ENCODE assay signal across 27 cellular contexts in genomic region chr11:87212891-87213290, GRCh38.
DNase-seq lines count a peak whose midpoint lies in the region; ATAC-seq and TF ChIP-seq lines count a peak whose summit lies in the region.
"Had no signal": no experiment of that assay in that cellular context is flagged by ENCODE, and none has a peak within 500 bp of the region (broad histone marks: within the 10 kb centered on the region; RNA-seq: fewer than 3 reads in every experiment).

No MANE protein-coding gene starts in this region.

- H3K36me3 ChIP-seq in IMR-90 (ENCODE audit: control insufficient read depth, insufficient read depth, low read length) (no peaks in the 10 kb centered on the region), smooth muscle cell (ENCODE audit: low read depth) (no peaks in the 10 kb centered on the region)
- H3K36me3 ChIP-seq: brain microvascular endothelial cell, heart right ventricle, pancreas, Peyer's patch, spleen, transverse colon had no signal

- WGBS in IMR-90 (ENCODE audit: extremely low coverage in 2 of 2, insufficient read length in 1 of 2), 2 experiments, result no CpG with 5 or more reads among the region's 1 CpG
- WGBS in smooth muscle cell (ENCODE audit: low lambda C conversion rate), result 63% methylated on average over 1 of the region's 1 CpG

- 0 out of 4 replicates have a peak, but pooled peaks cover 0 to 4% of the 10 kb centered on the region in 2 experiments for H3K79me1 ChIP-seq in IMR-90 (ENCODE audit: low read depth in 1 of 2, low read length in 2 of 2)

- TF ChIP-seq RAD21 in IMR-90 (IDR thresholded peaks at IDR 0.05; ENCODE audit: low read length), result no peak

- no peak for ATAC-seq in IMR-90 (ENCODE audit: low read depth)
- no peak for ATAC-seq in effector memory CD8-positive, alpha-beta T cell (replicated peaks)
- ATAC-seq in natural killer cell treated with Interleukin-12 subunit alpha and Interleukin-12 subunit beta and Interleukin-15 and Interleukin-18, amount 100 ng/mL, for 72 hours, result no peak
- ATAC-seq: HCT116, heart right ventricle, left cardiac atrium, pancreas, WTC11 had no signal

- no peak overlapping the region for H3K18ac ChIP-seq in IMR-90 (ENCODE audit: low read depth, low read length)

- no peak overlapping the region for H2BK120ac ChIP-seq in IMR-90 (ENCODE audit: low read depth, low read length)

- 0 out of 2 replicates have a peak, but pooled peaks cover 2% of the 10 kb centered on the region for H3K9me3 ChIP-seq in IMR-90 (ENCODE audit: control insufficient read depth, insufficient read depth, low read length)
- no peaks in the 10 kb centered on the region for H3K9me3 ChIP-seq in smooth muscle cell (replicated peaks; ENCODE audit: low read depth)
- H3K9me3 ChIP-seq: pancreas, Peyer's patch, spleen, transverse colon had no signal

- H4K5ac ChIP-seq in IMR-90 (ENCODE audit: low read depth, low read length), result no peak overlapping the region

- H3K4me3 Mint-ChIP-seq in effector memory CD8-positive, alpha-beta T cell, result peak overlapping the region; percentile 27 to 32
- H3K4me3 Mint-ChIP-seq in natural killer cell treated with Interleukin-12 subunit alpha and Interleukin-12 subunit beta and Interleukin-15 and Interleukin-18, amount 100 ng/mL, for 72 hours, result peak overlapping the region; percentile 53
- H3K4me3 Mint-ChIP-seq: activated naive CD4-positive, alpha-beta T cell treated with anti-CD3 and anti-CD28 coated beads, Interleukin-2, amount 10 ng/mL, durations not matched to agents 7 days and 5 days; WTC11 had no signal

- no peak overlapping the region for H3K23ac ChIP-seq in IMR-90 (ENCODE audit: low read depth, low read length)

- dilution Hi-C loops in IMR-90 (cut with HindIII; ENCODE audit: low sequenced_read_pairs, unreplicated experiment), result no loop called here

- no peak overlapping the region for H2BK5ac ChIP-seq in IMR-90 (ENCODE audit: low read depth, low read length, poor library complexity, severe bottlenecking)

- DNase-seq in GM04504 (ENCODE audit: low read depth), result peak; percentile 2
- peak; percentile 43 for DNase-seq in IMR-90
- DNase-seq in effector memory CD8-positive, alpha-beta T cell, result no peak
- no peak for DNase-seq in natural killer cell treated with Interleukin-12 subunit alpha and Interleukin-12 subunit beta and Interleukin-15 and Interleukin-18, amount 100 ng/mL, for 72 hours (ENCODE audit: low spot score)
- DNase-seq in DMS53 treated with DMSO at 0.1 percent for 48 hours (lab: John Stamatoyannopoulos, UW; ENCODE audit: unreplicated experiment), result no peak
- DNase-seq in caudate nucleus (lab: John Stamatoyannopoulos, UW), result no peak
- no peak for DNase-seq in smooth muscle cell (lab: John Stamatoyannopoulos, UW; ENCODE audit: unreplicated experiment)
- DNase-seq: activated naive CD4-positive, alpha-beta T cell treated with anti-CD3 and anti-CD28 coated beads, Interleukin-2, amount 10 ng/mL, durations not matched to agents 7 days and 5 days; amniotic stem cell; brain microvascular endothelial cell; foreskin fibroblast; heart right ventricle; left cardiac atrium; NCI-H1092 treated with DMSO at 0.1 percent for 48 hours; NCI-H187 treated with DMSO at 0.1 percent for 48 hours; NCI-H524 treated with DMSO at 0.1 percent for 48 hours; NK-92 treated with Interleukin-12 subunit alpha and Interleukin-12 subunit beta, amount 100 ng/mL, for 24 hours; pancreas; Peyer's patch; retina; SHP77 treated with DMSO at 0.1 percent for 48 hours; spleen; T1000; transverse colon had no signal

- H2BK20ac ChIP-seq in IMR-90 (ENCODE audit: low read depth, low read length), result no peak overlapping the region

- no peak overlapping the region for H3K56ac ChIP-seq in IMR-90 (ENCODE audit: extremely low read depth, insufficient read depth, low read length)

- H3K36me3 Mint-ChIP-seq in effector memory CD8-positive, alpha-beta T cell (ENCODE audit: insufficient read depth), result peaks cover 3% of the 10 kb centered on the region
- peaks cover 5% of the 10 kb centered on the region for H3K36me3 Mint-ChIP-seq in natural killer cell treated with Interleukin-12 subunit alpha and Interleukin-12 subunit beta and Interleukin-15 and Interleukin-18, amount 100 ng/mL, for 72 hours
- H3K36me3 Mint-ChIP-seq: activated naive CD4-positive, alpha-beta T cell treated with anti-CD3 and anti-CD28 coated beads, Interleukin-2, amount 10 ng/mL, durations not matched to agents 7 days and 5 days; WTC11 had no signal

- no peak for TF ChIP-seq CTCF in IMR-90 (conservative IDR thresholded peaks at IDR 0.05; ENCODE audit: low read depth, low read length)
- TF ChIP-seq CTCF in smooth muscle cell (IDR thresholded peaks at IDR 0.05; ENCODE audit: borderline replicate concordance, insufficient read depth, poor library complexity, severe bottlenecking), result no peak

- no peaks in the 10 kb centered on the region for H4K20me1 ChIP-seq in IMR-90 (ENCODE audit: insufficient read depth, low read length)
- no peaks in the 10 kb centered on the region for H4K20me1 ChIP-seq in smooth muscle cell (ENCODE audit: low read depth)

- H3K14ac ChIP-seq in IMR-90 (replicated peaks; ENCODE audit: low read depth, low read length), result no peak overlapping the region

- H2AK9ac ChIP-seq in IMR-90 (replicated peaks; ENCODE audit: low read depth, low read length, poor library complexity), result no peak overlapping the region

- in situ Hi-C loops in IMR-90 (cut with MboI; ENCODE audit: low sequenced_read_pairs), result no loop called here

- no peak overlapping the region for H2BK15ac ChIP-seq in IMR-90 (ENCODE audit: low read depth, low read length)

- no peak overlapping the region for H3K4me2 ChIP-seq in IMR-90 (ENCODE audit: low read depth, low read length)
- no peak overlapping the region for H3K4me2 ChIP-seq in smooth muscle cell

- no peak overlapping the region for H4K91ac ChIP-seq in IMR-90 (ENCODE audit: insufficient read depth, low read depth, low read length)

- no peaks in the 10 kb centered on the region for H3K27me3 Mint-ChIP-seq in effector memory CD8-positive, alpha-beta T cell
- H3K27me3 Mint-ChIP-seq in natural killer cell treated with Interleukin-12 subunit alpha and Interleukin-12 subunit beta and Interleukin-15 and Interleukin-18, amount 100 ng/mL, for 72 hours, result no peaks in the 10 kb centered on the region
- H3K27me3 Mint-ChIP-seq: activated naive CD4-positive, alpha-beta T cell treated with anti-CD3 and anti-CD28 coated beads, Interleukin-2, amount 10 ng/mL, durations not matched to agents 7 days and 5 days had no signal

- H4K8ac ChIP-seq in IMR-90 (ENCODE audit: low read depth in 2 of 2, low read length in 2 of 2), result no peak overlapping the region

- H3K79me2 ChIP-seq in smooth muscle cell (ENCODE audit: low read depth), result peaks cover 3% of the 10 kb centered on the region

- H3F3A ChIP-seq in smooth muscle cell (ENCODE audit: low read depth), result no peaks in the 10 kb centered on the region

- intact Hi-C loops in IMR-90 (cut with micrococcal nuclease), result no loop called here

- H3K4me3 ChIP-seq in IMR-90 (ENCODE audit: insufficient read depth, low read depth, low read length), result no peak overlapping the region
- H3K4me3 ChIP-seq in smooth muscle cell, result no peak overlapping the region
- H3K4me3 ChIP-seq: heart right ventricle, pancreas, Peyer's patch, spleen, transverse colon had no signal

- no peak for TF ChIP-seq POLR2A in IMR-90 (IDR thresholded peaks at IDR 0.05; ENCODE audit: low read depth, low read length)

- no peak overlapping the region for H3K4ac ChIP-seq in IMR-90 (ENCODE audit: low read depth, low read length)

- H3K4me1 ChIP-seq in IMR-90 (ENCODE audit: control insufficient read depth, insufficient read depth, low read length) (no peaks in the 10 kb centered on the region), smooth muscle cell (ENCODE audit: low read depth) (no peaks in the 10 kb centered on the region)
- H3K4me1 ChIP-seq: heart right ventricle, pancreas, Peyer's patch, spleen, transverse colon had no signal

- H3K27me3 ChIP-seq in IMR-90 (ENCODE audit: control insufficient read depth, insufficient read depth, low read length) (no peaks in the 10 kb centered on the region), smooth muscle cell (ENCODE audit: low read depth) (no peaks in the 10 kb centered on the region)
- H3K27me3 ChIP-seq: brain microvascular endothelial cell, heart right ventricle, pancreas, Peyer's patch, spleen, transverse colon had no signal

- CTCF ChIA-PET in IMR-90 (lab: Yijun Ruan, JAX), result no interaction called here

- H3K27ac Mint-ChIP-seq in effector memory CD8-positive, alpha-beta T cell, result peak overlapping the region; percentile 32 to 66
- H3K27ac Mint-ChIP-seq in natural killer cell treated with Interleukin-12 subunit alpha and Interleukin-12 subunit beta and Interleukin-15 and Interleukin-18, amount 100 ng/mL, for 72 hours, result peak overlapping the region; percentile 72 to 93
- H3K27ac Mint-ChIP-seq: activated naive CD4-positive, alpha-beta T cell treated with anti-CD3 and anti-CD28 coated beads, Interleukin-2, amount 10 ng/mL, durations not matched to agents 7 days and 5 days; WTC11 had no signal

- H2AFZ ChIP-seq in IMR-90 (replicated peaks; ENCODE audit: low read length, poor library complexity), result no peak overlapping the region
- H2AFZ ChIP-seq in smooth muscle cell (ENCODE audit: low read depth), result no peak overlapping the region

- H3K9me1 ChIP-seq in IMR-90 (ENCODE audit: insufficient read depth, low read length), result no peaks in the 10 kb centered on the region

- H3K9ac ChIP-seq in IMR-90 (ENCODE audit: low read depth, low read length), result no peak overlapping the region
- H3K9ac ChIP-seq in smooth muscle cell (ENCODE audit: low read depth), result no peak overlapping the region

- H3K27ac ChIP-seq in IMR-90 (ENCODE audit: insufficient read depth, low read length) (no peak overlapping the region), caudate nucleus (ENCODE audit: low read depth, low read length) (no peak overlapping the region), smooth muscle cell (ENCODE audit: low read depth) (no peak overlapping the region)
- H3K27ac ChIP-seq: brain microvascular endothelial cell, C4-2B, heart right ventricle, pancreas, Peyer's patch, spleen, transverse colon had no signal

- H3K9me3 Mint-ChIP-seq in effector memory CD8-positive, alpha-beta T cell, result no peaks in the 10 kb centered on the region
- H3K9me3 Mint-ChIP-seq in natural killer cell treated with Interleukin-12 subunit alpha and Interleukin-12 subunit beta and Interleukin-15 and Interleukin-18, amount 100 ng/mL, for 72 hours, result peaks cover 3% of the 10 kb centered on the region

- POLR2A ChIA-PET in IMR-90 (lab: Charles Lee; ENCODE audit: unreplicated experiment), result no interaction called here

- no peak overlapping the region for H2AK5ac ChIP-seq in IMR-90 (ENCODE audit: low read depth, low read length)

- BruUV-seq in IMR-90 (replicated peaks; lab: Mats Ljungman, UMichigan), result no TSS peak

- H3K4me1 Mint-ChIP-seq in effector memory CD8-positive, alpha-beta T cell (ENCODE audit: low read depth in 2 of 2), result peaks cover 14 to 19% of the 10 kb centered on the region in 2 donors
- H3K4me1 Mint-ChIP-seq in natural killer cell treated with Interleukin-12 subunit alpha and Interleukin-12 subunit beta and Interleukin-15 and Interleukin-18, amount 100 ng/mL, for 72 hours (ENCODE audit: low read depth in 2 of 2), result peaks cover 10 to 19% of the 10 kb centered on the region in 2 donors

TF ChIP-seq in IMR-90, 13 proteins besides CTCF, POLR2A, EP300 and RAD21:
- no peak for TF ChIP-seq RFX5 (IDR thresholded peaks at IDR 0.05; ENCODE audit: low read depth, low read length)

Comparison
In these comparisons a context has a peak if more than half of its experiments do, and no peak if none do; other contexts are left out.
1. DNase-seq: peak in GM04504 (single experiment) and IMR-90 (single experiment); none in effector memory CD8-positive, alpha-beta T cell (0 of 3), natural killer cell treated with Interleukin-12 subunit alpha and Interleukin-12 subunit beta and Interleukin-15 and Interleukin-18, amount 100 ng/mL, for 72 hours (single experiment), DMS53 treated with DMSO at 0.1 percent for 48 hours (single experiment), caudate nucleus (0 of 61) and smooth muscle cell (single experiment).